In the genomic region with DNA sequence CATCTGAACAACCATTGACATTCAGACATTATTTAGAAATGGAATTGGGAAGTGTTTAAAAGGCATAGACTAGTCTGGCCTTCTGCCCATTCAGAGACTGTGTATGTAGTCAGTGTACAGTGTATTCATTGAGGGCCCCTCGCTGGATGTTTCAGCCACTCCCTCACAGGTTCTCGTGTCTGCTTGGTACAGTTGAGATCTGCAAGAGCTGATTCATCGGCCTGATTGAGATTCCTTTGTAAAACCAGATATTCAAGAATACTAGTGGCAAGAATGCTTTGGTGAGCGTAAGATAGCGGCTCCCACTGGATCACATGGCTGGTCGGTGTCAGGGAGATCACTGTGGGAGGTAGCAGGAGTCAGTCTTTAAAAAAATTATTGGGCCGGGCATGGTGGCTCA, we compare ENCODE assay signal across 26 cellular contexts.
DNase-seq lines count a peak whose midpoint lies in the region; ATAC-seq and TF ChIP-seq lines count a peak whose summit lies in the region.
"Had no signal": no experiment of that assay in that cellular context is flagged by ENCODE, and none has a peak within 500 bp of the region (broad histone marks: within the 10 kb centered on the region; RNA-seq: fewer than 3 reads in every experiment).

No MANE protein-coding gene starts in this region.

- RAD21 ChIA-PET in HCT116 (lab: Charles Lee; ENCODE audit: low non-redundant PET in 1 of 2, low total read pairs in 2 of 2, uncharacterized antibody in 2 of 2, unreplicated experiment in 2 of 2) = no interaction called here

- CTCF ChIA-PET in HCT116 (lab: Charles Lee) = interaction anchor here (2.4 kb wide), 1 partner anchor 17 kb away, joined by 6 read pairs; no protein-coding TSS in a partner anchor

- H3K27me3 ChIP-seq in HCT116 (ENCODE audit: insufficient read depth, low read length) (no peaks in the 10 kb centered on the region), foreskin keratinocyte (no peaks in the 10 kb centered on the region)
- H3K27me3 ChIP-seq: left lung, right atrium auricular region had no signal

- H2AFZ ChIP-seq in HCT116 (ENCODE audit: low read depth, low read length, poor library complexity, severe bottlenecking) = no peak overlapping the region

- BruUV-seq in HCT116 (replicated peaks; lab: Mats Ljungman, UMichigan) = no TSS peak

- no peaks in the 10 kb centered on the region for H3K9me3 ChIP-seq in HCT116 (ENCODE audit: control insufficient read depth in 1 of 2, insufficient read depth in 1 of 2, low read depth in 1 of 2, low read length in 2 of 2)
- H3K9me3 ChIP-seq: left lung, right atrium auricular region had no signal

- H3K36me3 ChIP-seq in HCT116 (ENCODE audit: control insufficient read depth in 1 of 2, insufficient read depth in 2 of 2, low read length in 2 of 2) = peaks cover 0 to 13% of the 10 kb centered on the region in 2 experiments; a peak in 1 of 4 replicates
- H3K36me3 ChIP-seq: right atrium auricular region had no signal

- no peaks in the 10 kb centered on the region for H3K9me2 ChIP-seq in HCT116 (ENCODE audit: insufficient read depth)

- ATAC-seq in HCT116 = peak; percentile 15
- peak; percentile 92 for ATAC-seq in foreskin keratinocyte
- ATAC-seq in GM19324 (IDR thresholded peaks at IDR 0.05; ENCODE audit: low FRiP score, unreplicated experiment) = no peak
- no peak for ATAC-seq in GM18517 (IDR thresholded peaks at IDR 0.05; ENCODE audit: unreplicated experiment)
- ATAC-seq: left lung had no signal

- POLR2A ChIA-PET in HCT116 (lab: Charles Lee) = interaction anchor here (0.9 to 1.8 kb wide), 3 partner anchors 14 to 119 kb away, joined by 3 to 5 read pairs (median 4); a partner anchor contains a TSS

- no peak for TF ChIP-seq POLR2A in HCT116 (IDR thresholded peaks at IDR 0.05; ENCODE audit: borderline replicate concordance, extremely low read depth, insufficient read depth, insufficient read length)

- peak; percentile 65 for DNase-seq in HCT116 (ENCODE audit: low read depth, low spot score)
- DNase-seq in astrocyte of the hippocampus (ENCODE audit: low read depth, low spot score) = peak; percentile 87
- peak; percentile 89 to 97 for DNase-seq in foreskin keratinocyte
- peak; percentile 62 for DNase-seq in renal cortical epithelial cell (ENCODE audit: low read depth)
- DNase-seq in iPS-NIHi11 (ENCODE audit: low spot score) = no peak
- DNase-seq in activated naive CD4-positive, alpha-beta T cell treated with anti-CD3 and anti-CD28 coated beads, Interleukin-2, amount 50 U/mL, for 16 hours = no peak
- DNase-seq: ACHN; activated CD4-positive, alpha-beta memory T cell treated with anti-CD3 and anti-CD28 coated beads, Interleukin-2, amount 10 ng/mL, durations not matched to agents 7 days and 5 days; activated gamma-delta T cell treated with Interleukin-2 at 50 U/mL for 16 hours; activated T-cell treated with anti-CD3 and anti-CD28 coated beads for 4 hours; amniotic stem cell; cerebellar nuclear complex; DMS153; effector memory CD4-positive, alpha-beta T cell; GDM1; glutamatergic neuron; GOT3; left lung; NCI-H1930; NCI-H345; NCI-H82; OCI-M1 had no signal

- H3K4me1 ChIP-seq in HCT116 (ENCODE audit: control insufficient read depth in 1 of 2, insufficient read depth in 2 of 2, low read length in 2 of 2) (peaks cover 85 to 94% of the 10 kb centered on the region in 2 experiments), foreskin keratinocyte (peaks cover 19% of the 10 kb centered on the region)

- TF ChIP-seq CTCF in HCT116 (IDR thresholded peaks at IDR 0.05 in 2 of 3, conservative IDR thresholded peaks at IDR 0.05 in 1 of 3; ENCODE audit: borderline replicate concordance in 1 of 3, insufficient read depth in 1 of 3, low read depth in 2 of 3, low read length in 2 of 3) = no peak
- peak; percentile 46 for TF ChIP-seq CTCF in foreskin keratinocyte (conservative IDR thresholded peaks at IDR 0.05)

- peaks cover 16% of the 10 kb centered on the region for H4K20me1 ChIP-seq in HCT116 (ENCODE audit: insufficient read depth)

- intact Hi-C loops in HCT116 (cut with micrococcal nuclease) = no loop called here

- peak overlapping the region; percentile 29; the same call in 1 of the 2 replicates for H3K9ac ChIP-seq in HCT116 (ENCODE audit: low read length)
- H3K9ac ChIP-seq: KMS-11 had no signal

- no peak for TF ChIP-seq RAD21 in HCT116 (IDR thresholded peaks at IDR 0.05; ENCODE audit: low read depth)

- H3K27ac ChIP-seq in HCT116 (ENCODE audit: low read depth, low read length) = peak overlapping the region; percentile 45
- H3K27ac ChIP-seq in foreskin keratinocyte = no peak overlapping the region
- H3K27ac ChIP-seq: KMS-11, left lung, right atrium auricular region had no signal

- H3K79me2 ChIP-seq in HCT116 (ENCODE audit: insufficient read depth, low read length) = peaks cover 92% of the 10 kb centered on the region

- H3K4me2 ChIP-seq in HCT116 (ENCODE audit: low read length) = peak overlapping the region; percentile 45
- H3K4me2 ChIP-seq: KMS-11 had no signal

- peak overlapping the region in 1 of 2 experiments; percentile 3; a peak in 1 of 4 replicates for H3K4me3 ChIP-seq in HCT116 (replicated peaks in 1 of 2; ENCODE audit: low read depth in 1 of 2, low read length in 2 of 2)
- H3K4me3 ChIP-seq: left lung, right atrium auricular region had no signal

TF ChIP-seq in HCT116, 20 proteins besides CTCF, POLR2A, EP300 and RAD21:
- TF ChIP-seq SP1 (IDR thresholded peaks at IDR 0.05; ENCODE audit: low read depth) (no peak), ZNF274 (IDR thresholded peaks at IDR 0.05; ENCODE audit: low read depth, low read length) (no peak), POLR2AphosphoS5 (IDR thresholded peaks at IDR 0.05; ENCODE audit: low read depth, low read length) (peak; percentile 36), EZH2phosphoT487 (IDR thresholded peaks at IDR 0.05; ENCODE audit: borderline replicate concordance) (no peak), ZFX (IDR thresholded peaks at IDR 0.05) (no peak)
TF ChIP-seq in HCT116: peak in this region for 1.

Comparison
In these comparisons a context has a peak if more than half of its experiments do, and no peak if none do; other contexts are left out.
1. ATAC-seq: peak in HCT116 (single experiment) and foreskin keratinocyte (single experiment); none in GM19324 (single experiment) and GM18517 (single experiment).
2. DNase-seq: peak in HCT116 (single experiment), astrocyte of the hippocampus (single experiment), foreskin keratinocyte (2 of 2) and renal cortical epithelial cell (single experiment); none in iPS-NIHi11 (single experiment) and activated naive CD4-positive, alpha-beta T cell treated with anti-CD3 and anti-CD28 coated beads, Interleukin-2, amount 50 U/mL, for 16 hours (single experiment).